Comparison of ENCODE assay signal across 9 cellular contexts in the genomic region with DNA sequence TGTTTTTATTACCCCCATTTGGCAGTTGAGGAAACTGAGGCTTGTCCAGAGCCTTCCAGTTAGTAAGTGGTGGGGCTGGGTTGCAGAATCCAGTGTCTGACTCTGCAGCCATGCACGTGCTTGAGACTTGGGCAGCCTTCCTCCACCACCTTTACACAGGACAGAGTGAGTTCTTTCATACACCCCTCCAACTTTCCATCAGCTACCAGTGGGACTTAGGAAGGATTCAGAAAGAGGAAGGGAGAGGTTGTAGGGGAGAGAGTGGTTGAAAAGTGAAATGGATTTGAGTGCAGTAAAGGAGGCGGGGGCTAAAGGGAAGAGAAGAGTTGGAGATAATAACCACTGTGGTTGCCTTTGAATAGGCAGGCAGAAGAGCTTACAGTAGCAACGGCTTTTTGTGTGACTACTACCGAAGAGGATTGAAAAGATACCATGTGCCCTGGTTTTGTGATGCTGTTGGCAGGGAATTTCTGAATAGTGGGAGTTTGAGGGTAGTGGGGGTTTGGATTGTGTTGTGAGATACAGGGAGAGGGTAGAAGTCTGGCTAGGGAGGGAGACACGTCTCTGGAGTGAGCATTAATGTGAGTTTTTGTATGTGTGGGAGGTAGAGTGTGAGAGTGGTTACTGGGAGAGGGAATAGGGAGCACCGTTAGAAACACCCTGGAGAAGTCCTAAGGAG. TPM values are rescaled to one million over a fixed set of nuclear protein-coding genes. Genes with fewer than 3 reads are reported as not detected.
A peak's percentile ranks its signal among the peaks of the same experiment; 100 is the strongest.
DNase-seq lines count a peak whose midpoint lies in the region; ATAC-seq, FAIRE-seq and TF ChIP-seq lines count a peak whose summit lies in the region.
"Had no signal": no experiment of that assay in that cellular context is flagged by ENCODE, and none has a peak within 500 bp of the region (broad histone marks: within the 10 kb centered on the region; RNA-seq: fewer than 3 reads in every experiment).

No MANE protein-coding gene starts in this region.

- H3K4me3 Mint-ChIP-seq in MCF 10A (ENCODE audit: unreplicated experiment) = no peak overlapping the region
- H3K4me3 Mint-ChIP-seq: naive thymus-derived CD8-positive, alpha-beta T cell had no signal

- no TSS peak for BruUV-seq in MCF 10A (replicated peaks; lab: Mats Ljungman, UMichigan)

- no peaks in the 10 kb centered on the region for H3K36me3 Mint-ChIP-seq in MCF 10A (ENCODE audit: insufficient read depth, unreplicated experiment)

- H3K9me3 Mint-ChIP-seq in MCF 10A (ENCODE audit: unreplicated experiment) = no peaks in the 10 kb centered on the region
- H3K9me3 Mint-ChIP-seq: naive thymus-derived CD8-positive, alpha-beta T cell had no signal

- dilution Hi-C loops in keratinocyte (cut with MboI; ENCODE audit: extremely low pct_ligation_motif_present, low sequenced_read_pairs) = no loop called here

- ATAC-seq in HG03045 (IDR thresholded peaks at IDR 0.05; ENCODE audit: unreplicated experiment) = no peak
- ATAC-seq: naive thymus-derived CD8-positive, alpha-beta T cell had no signal

- H3K9me3 ChIP-seq in breast epithelium (no peaks in the 10 kb centered on the region), SK-N-MC (ENCODE audit: low read depth, low read length) (no peaks in the 10 kb centered on the region), keratinocyte (ENCODE audit: control insufficient read depth, low read depth, low read length) (no peaks in the 10 kb centered on the region)

- TF ChIP-seq CTCF in breast epithelium (IDR thresholded peaks at IDR 0.05) (no peak), MCF 10A (IDR thresholded peaks at IDR 0.05; ENCODE audit: unreplicated experiment) (no peak), keratinocyte (optimal IDR thresholded peaks at IDR 0.05 in 1 of 3, IDR thresholded peaks at IDR 0.05 in 1 of 3, conservative IDR thresholded peaks at IDR 0.05 in 1 of 3; ENCODE audit: extremely low read depth in 1 of 3, insufficient read depth in 2 of 3, low read length in 3 of 3) (no peak), GM20000 (IDR thresholded peaks at IDR 0.05; ENCODE audit: extremely low read depth, missing control alignments) (no peak)

- DNase-seq in breast epithelium (ENCODE audit: low spot score in 2 of 2) (no peak), MCF 10A (ENCODE audit: unreplicated experiment) (no peak), SK-N-MC (ENCODE audit: low read depth, low spot score) (no peak), keratinocyte (ENCODE audit: low read depth, low spot score) (no peak), NCI-H446 treated with DMSO at 0.1 percent for 48 hours (lab: John Stamatoyannopoulos, UW) (no peak), GM20000 (ENCODE audit: low spot score) (no peak)

- H3K79me2 ChIP-seq in keratinocyte (ENCODE audit: control insufficient read depth, insufficient read depth, low read length) = peaks cover 44% of the 10 kb centered on the region

- peaks cover 3% of the 10 kb centered on the region for H3K9me1 ChIP-seq in keratinocyte (ENCODE audit: control insufficient read depth, extremely low read depth, insufficient read depth, low read length)

- H3K27ac ChIP-seq in breast epithelium (peak overlapping the region in 1 of 2 donors; percentile 2), SK-N-MC (no peak overlapping the region), keratinocyte (ENCODE audit: control insufficient read depth, insufficient read depth, low read length) (no peak overlapping the region), urinary bladder (ENCODE audit: low read depth) (no peak overlapping the region)

- H3K27ac Mint-ChIP-seq in MCF 10A (ENCODE audit: low read depth, unreplicated experiment) = no peak overlapping the region
- H3K27ac Mint-ChIP-seq: naive thymus-derived CD8-positive, alpha-beta T cell had no signal

- H3K9ac ChIP-seq in SK-N-MC (ENCODE audit: insufficient read length) (no peak overlapping the region), keratinocyte (ENCODE audit: control insufficient read depth, extremely low read depth, insufficient read depth, low read length) (peak overlapping the region; percentile 92)

- no peak for TF ChIP-seq POLR2A in breast epithelium (IDR thresholded peaks at IDR 0.05)

- intact Hi-C loops in breast epithelium (cut with DNase I; ENCODE audit: low total_unique reads) = no loop called here
- intact Hi-C loops in MCF 10A (cut with micrococcal nuclease) = loop anchor here (5.0 kb wide), 1 partner anchor 51 kb away; no protein-coding TSS in a partner anchor

- peaks cover 22% of the 10 kb centered on the region for H3K4me1 Mint-ChIP-seq in MCF 10A (ENCODE audit: insufficient read depth, unreplicated experiment)

- no peaks in the 10 kb centered on the region for H3K36me3 ChIP-seq in breast epithelium
- no peaks in the 10 kb centered on the region for H3K36me3 ChIP-seq in SK-N-MC (ENCODE audit: insufficient read depth, low read length)
- H3K36me3 ChIP-seq in keratinocyte (ENCODE audit: control insufficient read depth in 2 of 2, extremely low read depth in 1 of 2, insufficient read depth in 2 of 2, low read length in 2 of 2) = no peaks in the 10 kb centered on the region
- no peaks in the 10 kb centered on the region for H3K36me3 ChIP-seq in urinary bladder (ENCODE audit: insufficient read depth)

- no peak overlapping the region for H2AFZ ChIP-seq in keratinocyte (ENCODE audit: control insufficient read depth, low read length)

- CTCF ChIA-PET in MCF 10A (lab: Yijun Ruan, JAX) = interaction anchor here (0.6 to 1.4 kb wide), 4 partner anchors 14 to 285 kb away, joined by 3 to 4 read pairs (median 3); no protein-coding TSS in a partner anchor

- peak overlapping the region; percentile 92 for H3K4me2 ChIP-seq in keratinocyte (ENCODE audit: control insufficient read depth, extremely low read depth, insufficient read depth, low read depth, low read length)

- H3K4me3 ChIP-seq in breast epithelium (peak overlapping the region; percentile 83 to 99 (median 95)), SK-N-MC (peak overlapping the region; percentile 87), keratinocyte (ENCODE audit: control insufficient read depth in 2 of 3, extremely low read depth in 1 of 3, insufficient read depth in 2 of 3, low read depth in 1 of 3, low read length in 3 of 3) (peak overlapping the region; percentile 70 to 92 (median 90)), urinary bladder (ENCODE audit: low read depth, low read length) (peak overlapping the region; percentile 92)

- no peaks in the 10 kb centered on the region for H3K27me3 Mint-ChIP-seq in MCF 10A (ENCODE audit: insufficient read depth, unreplicated experiment)
- H3K27me3 Mint-ChIP-seq: naive thymus-derived CD8-positive, alpha-beta T cell had no signal

- H4K20me1 ChIP-seq in keratinocyte (ENCODE audit: control insufficient read depth, extremely low read depth, insufficient read depth, low read length) = no peaks in the 10 kb centered on the region

- H3K27me3 ChIP-seq in breast epithelium (no peaks in the 10 kb centered on the region), keratinocyte (ENCODE audit: control insufficient read depth, extremely low read depth, insufficient read depth, low read length) (no peaks in the 10 kb centered on the region)

- POLR2A ChIA-PET in MCF 10A (lab: Yijun Ruan, JAX) = interaction anchor here (0.6 to 3.1 kb wide), 7 partner anchors 15 to 484 kb away, joined by 3 to 11 read pairs (median 3); no protein-coding TSS in a partner anchor

- H3K4me1 ChIP-seq in breast epithelium = peaks cover 5 to 13% of the 10 kb centered on the region in 2 donors
- peaks cover 32% of the 10 kb centered on the region for H3K4me1 ChIP-seq in keratinocyte (ENCODE audit: control insufficient read depth, extremely low read depth, insufficient read depth, low read length)
- H3K4me1 ChIP-seq in urinary bladder (ENCODE audit: insufficient read depth) = no peaks in the 10 kb centered on the region

- WGBS in urinary bladder = 26% methylated on average over 6 of the region's 6 CpGs

- no peak for FAIRE-seq in keratinocyte (lab: Jason Lieb, UNC)

RNA-seq across cellular contexts. Expression of a gene that starts 1.7 kb away (rescaled TPM):
- total RNA-seq in breast epithelium (10 to 100 TPM; 43.3 to 73.0 (median 48.9) TPM), MCF 10A (2022) (12.4 and 16.1 TPM in 2 replicates), urinary bladder (36.6 TPM)
- polyA plus RNA-seq in keratinocyte (7.6 to 11.9 TPM (median 10.7 TPM) in 3 replicates), urinary bladder (16.4 TPM)
- polyA plus RNA-seq in keratinocyte (2011; ENCODE audit: low read depth) = 29.2 TPM
- 8.6 and 12.6 TPM in 2 replicates for polyA plus RNA-seq in keratinocyte (2011; cell fraction: cytosol; rRNA removed)
- polyA plus RNA-seq in keratinocyte (2011; cell fraction: nucleus; rRNA removed) = 13.8 and 14.1 TPM in 2 replicates
- polyA plus RNA-seq in keratinocyte (2012; ENCODE audit: low replicate concordance) = 7.8 and 8.9 TPM in 2 replicates
- polyA minus RNA-seq in keratinocyte = 6.0 to 24.1 TPM (median 12.7 TPM) in 3 replicates
- 8.4 TPM for polyA minus RNA-seq in keratinocyte (2011; cell fraction: cytosol; rRNA and poly(A)+ RNA removed)
- polyA minus RNA-seq in keratinocyte (2011; cell fraction: nucleus; rRNA and poly(A)+ RNA removed) = 18.6 and 36.8 TPM in 2 replicates

RNA-seq across cellular contexts. Expression of a gene that starts 48.1 kb away (rescaled TPM):
- 100 to 1,000 TPM in 1 of 3 donors, 10 to 100 TPM in 2; 26.2 to 134 (median 36.1) TPM for total RNA-seq in breast epithelium
- total RNA-seq in MCF 10A (2022) = 6.4 and 7.3 TPM in 2 replicates
- polyA plus RNA-seq in keratinocyte = 1.8 to 6.9 TPM (median 2.4 TPM) in 3 replicates
- polyA plus RNA-seq in keratinocyte (2011; ENCODE audit: low read depth) = 27.3 TPM
- polyA plus RNA-seq in keratinocyte (2011; cell fraction: cytosol; rRNA removed) = 1.8 and 2.1 TPM in 2 replicates
- 3.5 and 3.6 TPM in 2 replicates for polyA plus RNA-seq in keratinocyte (2011; cell fraction: nucleus; rRNA removed)
- polyA plus RNA-seq in keratinocyte (2012; ENCODE audit: low replicate concordance) = 1.6 and 53.5 TPM in 2 replicates
- polyA minus RNA-seq in keratinocyte = 1.2 to 7.9 TPM (median 3.7 TPM) in 3 replicates
- 2.3 TPM for polyA minus RNA-seq in keratinocyte (2011; cell fraction: cytosol; rRNA and poly(A)+ RNA removed)
- 1.4 and 2.6 TPM in 2 replicates for polyA minus RNA-seq in keratinocyte (2011; cell fraction: nucleus; rRNA and poly(A)+ RNA removed)
- total RNA-seq in urinary bladder = 9.5 TPM
- 19.4 TPM for polyA plus RNA-seq in urinary bladder
